18 cellular contexts compared by ENCODE assay signal in genomic region chr16:67112591-67113399, GRCh38. TPM values are rescaled to one million over a fixed set of nuclear protein-coding genes. Genes with fewer than 3 reads are reported as not detected.
DNase-seq lines count a peak whose midpoint lies in the region; ATAC-seq, FAIRE-seq and TF ChIP-seq lines count a peak whose summit lies in the region.
"Had no signal": no experiment of that assay in that cellular context is flagged by ENCODE, and none has a peak within 500 bp of the region (broad histone marks: within the 10 kb centered on the region; RNA-seq: fewer than 3 reads in every experiment).

No MANE protein-coding gene starts in this region.

- peaks cover 72% of the 10 kb centered on the region for H3K79me2 ChIP-seq in PC-9 (ENCODE audit: low read depth)
- peaks cover 40% of the 10 kb centered on the region for H3K79me2 ChIP-seq in endothelial cell of umbilical vein (ENCODE audit: control insufficient read depth, insufficient read depth, low read length)
- peaks cover 12% of the 10 kb centered on the region for H3K79me2 ChIP-seq in trophoblast cell (ENCODE audit: control insufficient read depth, insufficient read depth, low read length, poor library complexity)

- POLR2A ChIA-PET in PC-9 (lab: Charles Lee; ENCODE audit: unreplicated experiment) (no interaction called here), endothelial cell of umbilical vein (lab: Charles Lee) (no interaction called here)

- no peaks in the 10 kb centered on the region for H3K9me1 ChIP-seq in endothelial cell of umbilical vein (replicated peaks; ENCODE audit: control insufficient read depth, extremely low read depth, insufficient read depth, low read length)

- DNase-seq in Calu3 = peak; percentile 16
- peak; percentile 37 to 76 for DNase-seq in PC-9
- DNase-seq in endothelial cell of umbilical vein (ENCODE audit: low read depth, low spot score) = peak; percentile 7
- DNase-seq in trophoblast cell = peak; percentile 70 to 88
- no peak for DNase-seq in G401 (ENCODE audit: low spot score)
- no peak for DNase-seq in NCI-H128 (lab: John Stamatoyannopoulos, UW; ENCODE audit: unreplicated experiment)
- DNase-seq in T-helper 2 cell treated with Interferon-gamma antibody and Interleukin-4, amounts not matched to agents 5 μg/mL and 100 μg/mL, for 36 hours (ENCODE audit: low spot score) = no peak
- DNase-seq: activated CD4-positive, alpha-beta memory T cell treated with anti-CD3 and anti-CD28 coated beads for 36 hours; left ventricle myocardium superior; NCI-H1048; NCI-H2107; NCI-H69; stimulated activated CD4-positive, alpha-beta T cell treated with anti-CD3 and anti-CD28 coated beads, Interleukin-4, amount 100 ng/mL, for 4 hours; stimulated activated CD8-positive, alpha-beta memory T cell treated with anti-CD3 and anti-CD28 coated beads, Interleukin-4, amount 100 ng/mL, for 48 hours had no signal

- no peak overlapping the region for H4K91ac ChIP-seq in trophoblast cell (ENCODE audit: low read depth, low read length)

- H2AK5ac ChIP-seq in trophoblast cell (ENCODE audit: low read length) = no peak overlapping the region

- TF ChIP-seq POLR2A in endothelial cell of umbilical vein (IDR thresholded peaks at IDR 0.05; ENCODE audit: low read depth, low read length) = no peak

- peaks cover 20% of the 10 kb centered on the region; the same call in 1 of the 2 replicates for H3F3A ChIP-seq in PC-9 (ENCODE audit: insufficient read depth, low read depth)

- H3K4me1 Mint-ChIP-seq in Calu3 (ENCODE audit: low read depth, unreplicated experiment) = peaks cover 30% of the 10 kb centered on the region
- H3K4me1 Mint-ChIP-seq in T-helper 2 cell treated with Interferon-gamma antibody and Interleukin-4, amounts not matched to agents 5 μg/mL and 100 μg/mL, for 36 hours (ENCODE audit: low read depth) = peaks cover 13% of the 10 kb centered on the region

- no peak for TF ChIP-seq CTCF in Calu3 (IDR thresholded peaks at IDR 0.05; ENCODE audit: unreplicated experiment)
- TF ChIP-seq CTCF in PC-9 (conservative IDR thresholded peaks at IDR 0.05) = no peak
- TF ChIP-seq CTCF in endothelial cell of umbilical vein (IDR thresholded peaks at IDR 0.05; ENCODE audit: extremely low read depth in 1 of 2, insufficient read depth in 1 of 2, low read depth in 1 of 2, low read length in 2 of 2) = no peak

- no peaks in the 10 kb centered on the region for H3K27me3 Mint-ChIP-seq in Calu3 (ENCODE audit: unreplicated experiment)
- H3K27me3 Mint-ChIP-seq in T-helper 2 cell treated with Interferon-gamma antibody and Interleukin-4, amounts not matched to agents 5 μg/mL and 100 μg/mL, for 36 hours (ENCODE audit: low read depth) = no peaks in the 10 kb centered on the region
- H3K27me3 Mint-ChIP-seq: activated CD4-positive, alpha-beta memory T cell treated with anti-CD3 and anti-CD28 coated beads for 36 hours; central memory CD8-positive, alpha-beta T cell had no signal

- no peak overlapping the region for H3K4me3 Mint-ChIP-seq in Calu3 (ENCODE audit: low read depth, unreplicated experiment)
- no peak overlapping the region for H3K4me3 Mint-ChIP-seq in T-helper 2 cell treated with Interferon-gamma antibody and Interleukin-4, amounts not matched to agents 5 μg/mL and 100 μg/mL, for 36 hours
- H3K4me3 Mint-ChIP-seq: activated CD4-positive, alpha-beta memory T cell treated with anti-CD3 and anti-CD28 coated beads for 36 hours; central memory CD8-positive, alpha-beta T cell had no signal

- BruUV-seq in Calu3 (replicated peaks; lab: Mats Ljungman, UMichigan) (no TSS peak), PC-9 (replicated peaks; lab: Mats Ljungman, UMichigan) (no TSS peak), endothelial cell of umbilical vein (replicated peaks; lab: Mats Ljungman, UMichigan) (no TSS peak)

- H3K27me3 ChIP-seq in PC-9 (ENCODE audit: insufficient read depth, low read depth) (no peaks in the 10 kb centered on the region), endothelial cell of umbilical vein (ENCODE audit: control insufficient read depth in 2 of 2, insufficient read depth in 2 of 2, low read length in 2 of 2) (no peaks in the 10 kb centered on the region), trophoblast cell (ENCODE audit: insufficient read depth, low read length) (no peaks in the 10 kb centered on the region)

- in situ Hi-C loops in G401 (cut with HindIII; ENCODE audit: low sequenced_read_pairs) = no loop called here

- H3K4me3 ChIP-seq in PC-9 = no peak overlapping the region
- H3K4me3 ChIP-seq in endothelial cell of umbilical vein (replicated peaks in 1 of 3; ENCODE audit: insufficient read depth in 1 of 3, low read depth in 1 of 3, low read length in 3 of 3) = no peak overlapping the region
- H3K4me3 ChIP-seq in trophoblast cell (ENCODE audit: low read depth, low read length) = no peak overlapping the region
- H3K4me3 ChIP-seq: smooth muscle cell had no signal

- WGBS in trophoblast cell (ENCODE audit: extremely low coverage, insufficient coverage, insufficient read length) = no CpG with 5 or more reads among the region's 4 CpGs

- no peak for ATAC-seq in GM18520 (IDR thresholded peaks at IDR 0.05; ENCODE audit: unreplicated experiment)
- ATAC-seq: left ventricle myocardium superior had no signal

- CTCF ChIA-PET in Calu3 (lab: Charles Lee) = interaction anchor here (0.6 to 1.2 kb wide), 4 partner anchors 10 to 145 kb away, joined by 3 to 4 read pairs (median 3); no protein-coding TSS in a partner anchor
- CTCF ChIA-PET in PC-9 (lab: Charles Lee) = interaction anchor here (0.6 to 0.7 kb wide), 3 partner anchors 134 to 778 kb away, joined by 4 to 13 read pairs (median 5); no protein-coding TSS in a partner anchor
- CTCF ChIA-PET in endothelial cell of umbilical vein (lab: Charles Lee) = interaction anchor here (0.7 to 1.0 kb wide), 3 partner anchors 26 to 42 kb away, joined by 3 to 4 read pairs (median 3); no protein-coding TSS in a partner anchor

- no peak overlapping the region for H4K12ac ChIP-seq in trophoblast cell (ENCODE audit: low read depth, low read length)

- H3K4me1 ChIP-seq in PC-9 (replicated peaks; ENCODE audit: insufficient read depth) = peaks cover 41% of the 10 kb centered on the region
- H3K4me1 ChIP-seq in endothelial cell of umbilical vein (ENCODE audit: control insufficient read depth, extremely low read depth, insufficient read depth, low read length) = peaks cover 10% of the 10 kb centered on the region
- peaks cover 7 to 18% of the 10 kb centered on the region in 2 experiments for H3K4me1 ChIP-seq in trophoblast cell (ENCODE audit: control insufficient read depth in 1 of 2, insufficient read depth in 2 of 2, low read length in 2 of 2)

- H2AFZ ChIP-seq in PC-9 = no peak overlapping the region
- H2AFZ ChIP-seq in endothelial cell of umbilical vein (ENCODE audit: low read depth, low read length) = no peak overlapping the region
- H2AFZ ChIP-seq in trophoblast cell (ENCODE audit: insufficient read depth, low read length, poor library complexity) = no peak overlapping the region
- H2AFZ ChIP-seq: parathyroid adenoma had no signal

- peaks cover 24% of the 10 kb centered on the region for H3K36me3 Mint-ChIP-seq in Calu3 (ENCODE audit: insufficient read depth, unreplicated experiment)
- no peaks in the 10 kb centered on the region for H3K36me3 Mint-ChIP-seq in T-helper 2 cell treated with Interferon-gamma antibody and Interleukin-4, amounts not matched to agents 5 μg/mL and 100 μg/mL, for 36 hours (ENCODE audit: low read depth)

- H3K9me3 Mint-ChIP-seq in Calu3 (ENCODE audit: low read depth, unreplicated experiment) = no peaks in the 10 kb centered on the region
- H3K9me3 Mint-ChIP-seq in T-helper 2 cell treated with Interferon-gamma antibody and Interleukin-4, amounts not matched to agents 5 μg/mL and 100 μg/mL, for 36 hours = no peaks in the 10 kb centered on the region
- H3K9me3 Mint-ChIP-seq: activated CD4-positive, alpha-beta memory T cell treated with anti-CD3 and anti-CD28 coated beads for 36 hours; central memory CD8-positive, alpha-beta T cell had no signal

- no peak overlapping the region for H3K23ac ChIP-seq in trophoblast cell (ENCODE audit: low read length)

- intact Hi-C loops in Calu3 (cut with micrococcal nuclease; ENCODE audit: unreplicated experiment) = no loop called here
- intact Hi-C loops in PC-9 (cut with micrococcal nuclease; ENCODE audit: unreplicated experiment) = loop anchor here (2.0 to 5.0 kb wide), 2 partner anchors 45 to 72 kb away; partner anchors contain the start of genes FBXL8 and TRADD
- intact Hi-C loops in endothelial cell of umbilical vein (cut with micrococcal nuclease) = no loop called here

- no peak overlapping the region for H4K8ac ChIP-seq in trophoblast cell (ENCODE audit: low read depth, low read length)

- peaks cover 8% of the 10 kb centered on the region for H3K79me1 ChIP-seq in trophoblast cell (ENCODE audit: low read length)

- H3K4me2 ChIP-seq in PC-9 (peak overlapping the region; percentile 41), endothelial cell of umbilical vein (ENCODE audit: insufficient read depth, low read length) (no peak overlapping the region), trophoblast cell (ENCODE audit: low read length) (no peak overlapping the region)
- H3K4me2 ChIP-seq: smooth muscle cell had no signal

- no peak overlapping the region for H2BK12ac ChIP-seq in trophoblast cell (ENCODE audit: low read length)

- no peaks in the 10 kb centered on the region for H3K9me2 ChIP-seq in PC-9 (ENCODE audit: insufficient read depth)

- no peak overlapping the region for H3K14ac ChIP-seq in trophoblast cell (ENCODE audit: low read length)

- H3K9ac ChIP-seq in endothelial cell of umbilical vein (replicated peaks; ENCODE audit: extremely low read depth, insufficient read depth, low read length) = no peak overlapping the region
- H3K9ac ChIP-seq in trophoblast cell (ENCODE audit: low read length) = no peak overlapping the region
- H3K9ac ChIP-seq: parathyroid adenoma had no signal

- no peaks in the 10 kb centered on the region for H3K9me3 ChIP-seq in PC-9 (ENCODE audit: insufficient read depth, low read depth)
- H3K9me3 ChIP-seq in endothelial cell of umbilical vein (replicated peaks; ENCODE audit: control insufficient read depth, insufficient read depth, low read length) = no peaks in the 10 kb centered on the region
- no peaks in the 10 kb centered on the region for H3K9me3 ChIP-seq in trophoblast cell (ENCODE audit: insufficient read depth, low read depth, low read length)

- H4K20me1 ChIP-seq in PC-9 (ENCODE audit: insufficient read depth) (peaks cover 18% of the 10 kb centered on the region; the same call in 1 of the 2 replicates), endothelial cell of umbilical vein (replicated peaks; ENCODE audit: control insufficient read depth, extremely low read depth, insufficient read depth, low read length) (no peaks in the 10 kb centered on the region)

- dilution Hi-C loops in endothelial cell of umbilical vein (cut with MboI; ENCODE audit: extremely low pct_ligation_motif_present, low sequenced_read_pairs) = no loop called here

- H2BK120ac ChIP-seq in trophoblast cell (ENCODE audit: insufficient read depth, low read length, poor library complexity) = no peak overlapping the region

- FAIRE-seq in endothelial cell of umbilical vein (lab: Jason Lieb, UNC) = peak; percentile 21

- H3K27ac Mint-ChIP-seq in Calu3 (ENCODE audit: unreplicated experiment) = no peak overlapping the region
- no peak overlapping the region for H3K27ac Mint-ChIP-seq in T-helper 2 cell treated with Interferon-gamma antibody and Interleukin-4, amounts not matched to agents 5 μg/mL and 100 μg/mL, for 36 hours
- H3K27ac Mint-ChIP-seq: activated CD4-positive, alpha-beta memory T cell treated with anti-CD3 and anti-CD28 coated beads for 36 hours had no signal

- H3K27ac ChIP-seq in PC-9 (peak overlapping the region; percentile 41), endothelial cell of umbilical vein (ENCODE audit: insufficient read depth, low read depth, low read length) (no peak overlapping the region), trophoblast cell (ENCODE audit: low read depth, low read length) (no peak overlapping the region)
- H3K27ac ChIP-seq: parathyroid adenoma had no signal

- no peak overlapping the region for H2BK5ac ChIP-seq in trophoblast cell (ENCODE audit: low read depth, low read length, poor library complexity)

- H3K36me3 ChIP-seq in PC-9 (ENCODE audit: low read depth) = no peaks in the 10 kb centered on the region
- H3K36me3 ChIP-seq in endothelial cell of umbilical vein (ENCODE audit: control insufficient read depth in 2 of 2, extremely low read depth in 1 of 2, insufficient read depth in 2 of 2, low read length in 2 of 2) = no peaks in the 10 kb centered on the region
- no peaks in the 10 kb centered on the region for H3K36me3 ChIP-seq in trophoblast cell (ENCODE audit: control insufficient read depth in 1 of 2, insufficient read depth in 2 of 2, low read length in 2 of 2)

- H3K18ac ChIP-seq in trophoblast cell (ENCODE audit: low read length) = no peak overlapping the region

- no peak overlapping the region for H3K4ac ChIP-seq in trophoblast cell (ENCODE audit: low read depth, low read length)

RNA-seq across cellular contexts. Expression of gene PHAF1, which starts 3.1 kb away (rescaled TPM):
- total RNA-seq in Calu3 (2022) (21.4 and 21.9 TPM in 2 replicates), PC-9 (2021) (19.5 and 21.1 TPM in 2 replicates), endothelial cell of umbilical vein (16.1 and 18.5 TPM in 2 replicates)
- 21.1 and 21.9 TPM in 2 replicates for polyA plus RNA-seq in endothelial cell of umbilical vein
- 17.7 and 18.2 TPM in 2 replicates for polyA plus RNA-seq in endothelial cell of umbilical vein (2011; cell fraction: cytosol; rRNA removed)
- polyA plus RNA-seq in endothelial cell of umbilical vein (2011; cell fraction: nucleus; rRNA removed) = 39.8 and 41.6 TPM in 2 replicates
- polyA plus RNA-seq in endothelial cell of umbilical vein (2012) = 13.1 and 17.8 TPM in 2 replicates
- polyA minus RNA-seq in endothelial cell of umbilical vein = 28.1 and 36.1 TPM in 2 replicates
- 21.3 TPM for polyA minus RNA-seq in endothelial cell of umbilical vein (2011; cell fraction: cytosol; rRNA and poly(A)+ RNA removed)
- polyA minus RNA-seq in endothelial cell of umbilical vein (2011; cell fraction: nucleus; rRNA and poly(A)+ RNA removed) = 18.6 and 30.4 TPM in 2 replicates
- polyA plus RNA-seq in trophoblast cell (2013) = 13.2 and 13.6 TPM in 2 replicates
- total RNA-seq in G401 (2014; rRNA removed; shearing (Covaris generic)) = 35.3 and 40.9 TPM in 2 replicates

RNA-seq across cellular contexts. Expression of gene B3GNT9, which starts 38.0 kb away (rescaled TPM):
- 6.8 and 8.0 TPM in 2 replicates for total RNA-seq in Calu3 (2022)
- total RNA-seq in PC-9 (2021) = 4.0 and 4.2 TPM in 2 replicates
- 1.6 and 4.0 TPM in 2 replicates for total RNA-seq in endothelial cell of umbilical vein
- polyA plus RNA-seq in endothelial cell of umbilical vein = 6.4 and 6.8 TPM in 2 replicates
- polyA plus RNA-seq in endothelial cell of umbilical vein (2011; cell fraction: cytosol; rRNA removed) = 3.6 and 3.9 TPM in 2 replicates
- polyA plus RNA-seq in endothelial cell of umbilical vein (2011; cell fraction: nucleus; rRNA removed) = 3.1 and 3.2 TPM in 2 replicates
- 1.8 and 3.2 TPM in 2 replicates for polyA plus RNA-seq in endothelial cell of umbilical vein (2012)
- 6.5 and 7.6 TPM in 2 replicates for polyA minus RNA-seq in endothelial cell of umbilical vein
- polyA minus RNA-seq in endothelial cell of umbilical vein (2011; cell fraction: cytosol; rRNA and poly(A)+ RNA removed) = 7.0 TPM
- 1.4 and 2.5 TPM in 2 replicates for polyA minus RNA-seq in endothelial cell of umbilical vein (2011; cell fraction: nucleus; rRNA and poly(A)+ RNA removed)
- 5.6 TPM in 2 replicates for polyA plus RNA-seq in trophoblast cell (2013)
- 0.55 TPM in 1 of 2 replicates, not detected in the other for total RNA-seq in G401 (2014; rRNA removed; shearing (Covaris generic))

RNA-seq across cellular contexts. Expression of gene TRADD, which starts 46.9 kb away (rescaled TPM):
- total RNA-seq in Calu3 (2022) = 34.9 and 42.7 TPM in 2 replicates
- 38.0 and 50.3 TPM in 2 replicates for total RNA-seq in PC-9 (2021)
- 15.2 and 17.4 TPM in 2 replicates for total RNA-seq in endothelial cell of umbilical vein
- polyA plus RNA-seq in endothelial cell of umbilical vein = 22.6 and 23.3 TPM in 2 replicates
- 11.2 and 16.3 TPM in 2 replicates for polyA plus RNA-seq in endothelial cell of umbilical vein (2011; cell fraction: cytosol; rRNA removed)
- polyA plus RNA-seq in endothelial cell of umbilical vein (2011; cell fraction: nucleus; rRNA removed) = 16.4 and 19.0 TPM in 2 replicates
- polyA plus RNA-seq in endothelial cell of umbilical vein (2012) = 12.3 and 21.4 TPM in 2 replicates
- 5.5 and 5.9 TPM in 2 replicates for polyA minus RNA-seq in endothelial cell of umbilical vein
- 3.2 TPM for polyA minus RNA-seq in endothelial cell of umbilical vein (2011; cell fraction: cytosol; rRNA and poly(A)+ RNA removed)
- 3.7 and 4.8 TPM in 2 replicates for polyA minus RNA-seq in endothelial cell of umbilical vein (2011; cell fraction: nucleus; rRNA and poly(A)+ RNA removed)
- polyA plus RNA-seq in trophoblast cell (2013) = 4.8 and 5.4 TPM in 2 replicates
- total RNA-seq in G401 (2014; rRNA removed; shearing (Covaris generic)) = 8.8 and 15.4 TPM in 2 replicates

RNA-seq across cellular contexts. Expression of gene FBXL8, which starts 47.0 kb away (rescaled TPM):
- 32.0 and 36.6 TPM in 2 replicates for total RNA-seq in Calu3 (2022)
- total RNA-seq in PC-9 (2021) = 53.2 and 54.4 TPM in 2 replicates
- total RNA-seq in endothelial cell of umbilical vein = 5.4 and 7.0 TPM in 2 replicates
- polyA plus RNA-seq in endothelial cell of umbilical vein = 7.4 and 12.8 TPM in 2 replicates
- 2.3 and 3.7 TPM in 2 replicates for polyA plus RNA-seq in endothelial cell of umbilical vein (2011; cell fraction: cytosol; rRNA removed)
- 23.9 and 29.6 TPM in 2 replicates for polyA plus RNA-seq in endothelial cell of umbilical vein (2011; cell fraction: nucleus; rRNA removed)
- polyA plus RNA-seq in endothelial cell of umbilical vein (2012) = 2.9 and 4.3 TPM in 2 replicates
- polyA minus RNA-seq in endothelial cell of umbilical vein = 2.4 and 3.6 TPM in 2 replicates
- 4.7 TPM for polyA minus RNA-seq in endothelial cell of umbilical vein (2011; cell fraction: cytosol; rRNA and poly(A)+ RNA removed)
- 2.4 and 10.0 TPM in 2 replicates for polyA minus RNA-seq in endothelial cell of umbilical vein (2011; cell fraction: nucleus; rRNA and poly(A)+ RNA removed)
- polyA plus RNA-seq in trophoblast cell (2013) = 3.0 and 3.5 TPM in 2 replicates
- total RNA-seq in G401 (2014; rRNA removed; shearing (Covaris generic)) = 8.2 and 10.4 TPM in 2 replicates

RNA-seq across cellular contexts. Expression of gene HSF4, which starts 51.8 kb away (rescaled TPM):
- total RNA-seq in Calu3 (2022) (57.1 and 60.7 TPM in 2 replicates), PC-9 (2021) (96.9 and 100 TPM in 2 replicates), endothelial cell of umbilical vein (4.7 and 5.5 TPM in 2 replicates)
- polyA plus RNA-seq in endothelial cell of umbilical vein = 4.8 and 7.9 TPM in 2 replicates
- polyA plus RNA-seq in endothelial cell of umbilical vein (2011; cell fraction: cytosol; rRNA removed) = 0.41 and 0.61 TPM in 2 replicates
- 54.5 and 61.7 TPM in 2 replicates for polyA plus RNA-seq in endothelial cell of umbilical vein (2011; cell fraction: nucleus; rRNA removed)
- 2.7 and 9.2 TPM in 2 replicates for polyA plus RNA-seq in endothelial cell of umbilical vein (2012)
- polyA minus RNA-seq in endothelial cell of umbilical vein = 0.49 and 3.3 TPM in 2 replicates
- 2.7 TPM for polyA minus RNA-seq in endothelial cell of umbilical vein (2011; cell fraction: cytosol; rRNA and poly(A)+ RNA removed)
- 3.3 and 13.7 TPM in 2 replicates for polyA minus RNA-seq in endothelial cell of umbilical vein (2011; cell fraction: nucleus; rRNA and poly(A)+ RNA removed)
- polyA plus RNA-seq in trophoblast cell (2013) = 4.6 and 5.1 TPM in 2 replicates
- total RNA-seq in G401 (2014; rRNA removed; shearing (Covaris generic)) = 17.8 and 17.9 TPM in 2 replicates

Comparison
In these comparisons a context has a peak if more than half of its experiments do, and no peak if none do; other contexts are left out.
1. DNase-seq: peak in Calu3 (single experiment), PC-9 (2 of 2), endothelial cell of umbilical vein (single experiment) and trophoblast cell (2 of 2); none in G401 (single experiment), NCI-H128 (single experiment) and T-helper 2 cell treated with Interferon-gamma antibody and Interleukin-4, amounts not matched to agents 5 μg/mL and 100 μg/mL, for 36 hours (single experiment).